In the genomic region with DNA sequence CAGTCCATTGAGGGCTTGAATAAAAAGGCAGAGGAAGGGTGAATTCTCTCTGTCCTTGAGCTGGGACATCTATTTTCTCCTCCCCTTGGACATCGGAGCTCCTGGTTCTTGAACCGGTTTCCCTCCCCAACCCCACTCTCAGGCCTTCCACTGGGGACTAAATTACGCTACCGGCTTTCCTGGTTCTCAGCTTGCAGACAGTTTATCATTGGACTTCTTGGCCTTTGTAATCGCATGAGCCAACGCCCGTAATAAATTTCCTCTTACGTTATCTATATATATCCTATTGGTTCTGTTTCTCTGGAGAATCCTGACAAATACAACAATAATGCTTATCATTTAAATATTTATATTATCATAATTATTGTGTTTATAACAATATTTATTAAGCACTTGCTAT, we compare ENCODE assay signal across 30 cellular contexts.
"Had no signal": no experiment of that assay in that cellular context is flagged by ENCODE, and none has a peak within 500 bp of the region (broad histone marks: within the 10 kb centered on the region; RNA-seq: fewer than 3 reads in every experiment).

No MANE protein-coding gene starts in this region.

- DNase-seq: naive thymus-derived CD4-positive, alpha-beta T cell; natural killer cell; occipital lobe; ovary; posterior cingulate gyrus; psoas muscle; right cardiac atrium; right lobe of liver; sigmoid colon; spleen; stimulated activated CD4-positive, alpha-beta T cell treated with anti-CD3 and anti-CD28 coated beads, Interleukin-12 subunit alpha, Interleukin-12 subunit beta, amount 100 ng/mL, for 4 hours; stimulated activated CD4-positive, alpha-beta T cell treated with anti-CD3 and anti-CD28 coated beads, Interleukin-1b, Interleukin-23, amount 100 ng/mL, for 48 hours; stimulated activated CD4-positive, alpha-beta T cell treated with anti-CD3 and anti-CD28 coated beads, Interleukin-4, amount 100 ng/mL, for 1 hour; stimulated activated CD4-positive, alpha-beta T cell treated with anti-CD3 and anti-CD28 coated beads, Interleukin-4, amount 100 ng/mL, for 4 hours; stimulated activated CD8-positive, alpha-beta memory T cell treated with anti-CD3 and anti-CD28 coated beads, Interleukin-4, amount 100 ng/mL, for 48 hours; stimulated activated naive CD4-positive, alpha-beta T cell; stomach; thyroid gland; trophoblast cell; upper lobe of left lung had no signal

- H3K27me3 Mint-ChIP-seq: progenitor cell of endocrine pancreas; stimulated activated memory B cell treated with anti-CD40 and anti-IgM and Interleukin-4, amounts not matched to agents 10 μg/mL and 1 μg/mL and 100 μg/mL, for 72 hours; stimulated activated naive CD8-positive, alpha-beta T cell treated with anti-CD3 and anti-CD28 coated beads, Interleukin-15, Interleukin-2, amounts not matched to agents 100 ng/mL and 50 ng/mL, for 24 hours had no signal

- H3K36me3 Mint-ChIP-seq: natural killer cell; neural progenitor cell; stimulated activated memory B cell treated with anti-CD40 and anti-IgM and Interleukin-4, amounts not matched to agents 10 μg/mL and 1 μg/mL and 100 μg/mL, for 72 hours had no signal

- H3K4me3 ChIP-seq: neural progenitor cell, ovary, psoas muscle, right lobe of liver, sigmoid colon, smooth muscle cell, spleen, stomach, thoracic aorta, thyroid gland, tibial nerve, upper lobe of left lung, vagina had no signal

- ATAC-seq: naive thymus-derived CD4-positive, alpha-beta T cell; natural killer cell; psoas muscle; right cardiac atrium; right lobe of liver; stimulated activated memory B cell treated with anti-CD40 and anti-IgM and Interleukin-4, amounts not matched to agents 10 μg/mL and 1 μg/mL and 100 μg/mL, for 72 hours had no signal

- H3K4me3 Mint-ChIP-seq: naive thymus-derived CD4-positive, alpha-beta T cell; natural killer cell; nephron; neural progenitor cell; stimulated activated memory B cell treated with anti-CD40 and anti-IgM and Interleukin-4, amounts not matched to agents 10 μg/mL and 1 μg/mL and 100 μg/mL, for 72 hours; stimulated activated naive CD8-positive, alpha-beta T cell treated with anti-CD3 and anti-CD28 coated beads, Interleukin-15, Interleukin-2, amounts not matched to agents 100 ng/mL and 50 ng/mL, for 24 hours had no signal

- H3K27ac Mint-ChIP-seq: naive thymus-derived CD4-positive, alpha-beta T cell; natural killer cell; nephron; neural progenitor cell; progenitor cell of endocrine pancreas; stimulated activated memory B cell treated with anti-CD40 and anti-IgM and Interleukin-4, amounts not matched to agents 10 μg/mL and 1 μg/mL and 100 μg/mL, for 72 hours; stimulated activated naive CD8-positive, alpha-beta T cell treated with anti-CD3 and anti-CD28 coated beads, Interleukin-15, Interleukin-2, amounts not matched to agents 100 ng/mL and 50 ng/mL, for 24 hours had no signal

- H3K9me3 Mint-ChIP-seq: natural killer cell; stimulated activated memory B cell treated with anti-CD40 and anti-IgM and Interleukin-4, amounts not matched to agents 10 μg/mL and 1 μg/mL and 100 μg/mL, for 72 hours; stimulated activated naive CD8-positive, alpha-beta T cell treated with anti-CD3 and anti-CD28 coated beads, Interleukin-15, Interleukin-2, amounts not matched to agents 100 ng/mL and 50 ng/mL, for 24 hours had no signal

- H3K4me1 ChIP-seq: neural progenitor cell, parathyroid adenoma, psoas muscle, thyroid gland had no signal

- H3K4me1 Mint-ChIP-seq: nephron had no signal

- H3K36me3 ChIP-seq: neural progenitor cell, ovary, right lobe of liver, sigmoid colon, spleen, stomach, thoracic aorta, thyroid gland, tibial nerve, upper lobe of left lung, vagina had no signal

- H3K9me3 ChIP-seq: ovary, psoas muscle, right lobe of liver, sigmoid colon, spleen, stomach, thoracic aorta, thyroid gland, tibial nerve, upper lobe of left lung, vagina had no signal
